ENCODE assay signal across 8 cellular contexts in the genomic region with DNA sequence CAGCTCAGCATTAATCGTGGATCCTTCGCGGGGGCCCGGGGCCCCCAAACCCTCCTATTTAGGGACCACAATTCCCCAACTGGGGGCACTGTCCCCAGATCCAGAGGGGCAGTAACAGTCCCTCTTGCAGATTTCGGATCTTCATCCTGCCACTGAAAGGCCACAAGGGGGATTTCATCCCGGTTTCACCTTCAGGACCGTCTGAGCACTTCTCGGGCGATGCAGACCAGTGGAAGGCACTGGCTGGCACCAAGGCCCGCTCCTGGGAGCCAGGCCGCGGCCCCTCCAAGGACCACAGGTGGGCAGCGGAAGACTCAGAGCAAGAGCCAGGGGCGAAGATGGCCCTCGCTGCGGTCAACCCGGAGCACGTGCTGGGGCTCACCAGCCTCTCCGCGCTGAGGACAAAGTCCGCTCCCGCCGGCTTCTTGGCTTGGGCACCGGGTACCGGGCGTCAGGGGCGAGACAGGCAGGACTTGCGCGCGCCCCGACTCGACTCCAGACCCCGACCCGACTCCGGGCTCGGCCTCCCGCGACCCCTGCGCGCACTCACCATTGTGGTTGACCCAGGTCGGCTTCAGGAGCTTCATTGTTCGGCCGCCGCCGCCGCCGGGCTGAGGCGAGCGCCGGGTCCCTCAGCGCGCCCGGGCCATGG. TPM values are rescaled to one million over a fixed set of nuclear protein-coding genes. Genes with fewer than 3 reads are reported as not detected.
DNase-seq lines count a peak whose midpoint lies in the region; ATAC-seq and TF ChIP-seq lines count a peak whose summit lies in the region.

No MANE protein-coding gene starts in this region.

- intact Hi-C loops in activated CD4-positive, alpha-beta T cell treated with anti-CD3 and anti-CD28 coated beads for 36 hours (cut with DNase I, micrococcal nuclease): loop anchor here (1.0 to 5.0 kb wide), 2 partner anchors 254 to 287 kb away; a partner anchor contains a TSS
- intact Hi-C loops in activated CD8-positive, alpha-beta T cell treated with anti-CD3 and anti-CD28 coated beads for 36 hours (cut with micrococcal nuclease): no loop called here

- no peaks in the 10 kb centered on the region for H3K9me3 Mint-ChIP-seq in activated CD4-positive, alpha-beta T cell treated with anti-CD3 and anti-CD28 coated beads for 36 hours (ENCODE audit: low read depth)
- H3K9me3 Mint-ChIP-seq in activated CD8-positive, alpha-beta T cell treated with anti-CD3 and anti-CD28 coated beads for 36 hours: no peaks in the 10 kb centered on the region

- H3K27me3 Mint-ChIP-seq in activated CD4-positive, alpha-beta T cell treated with anti-CD3 and anti-CD28 coated beads for 36 hours: no peaks in the 10 kb centered on the region
- H3K27me3 Mint-ChIP-seq in activated CD8-positive, alpha-beta T cell treated with anti-CD3 and anti-CD28 coated beads for 36 hours: no peaks in the 10 kb centered on the region

- H3K4me3 Mint-ChIP-seq in activated CD4-positive, alpha-beta T cell treated with anti-CD3 and anti-CD28 coated beads for 36 hours: peak overlapping the region; percentile 75
- peak overlapping the region; percentile 91 for H3K4me3 Mint-ChIP-seq in activated CD8-positive, alpha-beta T cell treated with anti-CD3 and anti-CD28 coated beads for 36 hours

- peaks cover 12% of the 10 kb centered on the region for H3K36me3 ChIP-seq in neutrophil

- H3K4me1 Mint-ChIP-seq in activated CD4-positive, alpha-beta T cell treated with anti-CD3 and anti-CD28 coated beads for 36 hours: peaks cover 54% of the 10 kb centered on the region
- peaks cover 48% of the 10 kb centered on the region for H3K4me1 Mint-ChIP-seq in activated CD8-positive, alpha-beta T cell treated with anti-CD3 and anti-CD28 coated beads for 36 hours (ENCODE audit: low read depth)

- TF ChIP-seq CTCF in HL-60 (IDR thresholded peaks at IDR 0.05; ENCODE audit: insufficient read depth, low read length) (no peak), foreskin fibroblast (IDR thresholded peaks at IDR 0.05; ENCODE audit: low read depth, low read length) (peak; percentile 13), neutrophil (IDR thresholded peaks at IDR 0.05) (no peak)
- no peak for TF ChIP-seq CTCF in activated CD8-positive, alpha-beta T cell treated with anti-CD3 and anti-CD28 coated beads for 36 hours (IDR thresholded peaks at IDR 0.05)

- H3K4me3 ChIP-seq in HL-60 (replicated peaks; ENCODE audit: insufficient read depth, low read length) (peak overlapping the region; percentile 90), foreskin fibroblast (ENCODE audit: low read depth in 1 of 2, low read length in 2 of 2) (peak overlapping the region; percentile 86 to 89), neutrophil (ENCODE audit: low read depth in 1 of 2, low read length in 1 of 2) (peak overlapping the region; percentile 92 to 96)

- H3K27me3 ChIP-seq in HL-60 (ENCODE audit: insufficient read depth, poor library complexity, severe bottlenecking) (no peaks in the 10 kb centered on the region), neutrophil (no peaks in the 10 kb centered on the region)

- CTCF ChIA-PET in activated CD4-positive, alpha-beta T cell treated with anti-CD3 and anti-CD28 coated beads for 36 hours (lab: Charles Lee): interaction anchor here (0.5 to 1.1 kb wide), 4 partner anchors 11 to 47 kb away, joined by 3 read pairs; no protein-coding TSS in a partner anchor
- CTCF ChIA-PET in activated CD8-positive, alpha-beta T cell treated with anti-CD3 and anti-CD28 coated beads for 36 hours (lab: Charles Lee): interaction anchor here (1.0 kb wide), 1 partner anchor 14 kb away, joined by 4 read pairs; no protein-coding TSS in a partner anchor

- no peaks in the 10 kb centered on the region for H3K9me3 ChIP-seq in neutrophil

- peaks cover 25% of the 10 kb centered on the region for H3K36me3 Mint-ChIP-seq in activated CD4-positive, alpha-beta T cell treated with anti-CD3 and anti-CD28 coated beads for 36 hours (ENCODE audit: low read depth)
- H3K36me3 Mint-ChIP-seq in activated CD8-positive, alpha-beta T cell treated with anti-CD3 and anti-CD28 coated beads for 36 hours (ENCODE audit: low read depth): peaks cover 48% of the 10 kb centered on the region

- peaks cover 59 to 60% of the 10 kb centered on the region in 2 experiments for H3K4me1 ChIP-seq in neutrophil (ENCODE audit: control insufficient read depth in 1 of 2, insufficient read depth in 1 of 2, low read depth in 1 of 2, low read length in 1 of 2)

- POLR2A ChIA-PET in activated CD4-positive, alpha-beta T cell treated with anti-CD3 and anti-CD28 coated beads for 36 hours (lab: Charles Lee): interaction anchor here (0.6 to 1.8 kb wide), 6 partner anchors 8 to 49 kb away, joined by 3 to 8 read pairs (median 4); a partner anchor contains a TSS
- POLR2A ChIA-PET in activated CD8-positive, alpha-beta T cell treated with anti-CD3 and anti-CD28 coated beads for 36 hours (lab: Charles Lee): interaction anchor here (0.6 to 6.8 kb wide), 14 partner anchors 10 to 287 kb away, joined by 3 to 109 read pairs (median 4); a partner anchor contains a TSS

- peak overlapping the region; percentile 86 for H3K27ac Mint-ChIP-seq in activated CD4-positive, alpha-beta T cell treated with anti-CD3 and anti-CD28 coated beads for 36 hours
- peak overlapping the region; percentile 90 for H3K27ac Mint-ChIP-seq in activated CD8-positive, alpha-beta T cell treated with anti-CD3 and anti-CD28 coated beads for 36 hours

- ATAC-seq in activated CD4-positive, alpha-beta T cell treated with anti-CD3 and anti-CD28 coated beads for 36 hours: no peak
- ATAC-seq in activated CD8-positive, alpha-beta T cell treated with anti-CD3 and anti-CD28 coated beads for 36 hours: no peak

- H3K27ac ChIP-seq in HL-60 (replicated peaks): peak overlapping the region; percentile 95
- H3K27ac ChIP-seq in neutrophil: peak overlapping the region; percentile 98

- peak; percentile 45 for DNase-seq in activated CD4-positive, alpha-beta T cell treated with anti-CD3 and anti-CD28 coated beads for 36 hours
- DNase-seq in activated CD4-positive, alpha-beta T cell treated with anti-CD3 and anti-CD28 coated beads for 1 hour: no peak
- DNase-seq in HL-60 (ENCODE audit: low read depth in 1 of 2, low spot score in 1 of 2) (peak; percentile 14 to 51), foreskin fibroblast (peak; percentile 24 to 58), amniotic stem cell (lab: John Stamatoyannopoulos, UW) (no peak), SW 1271 (lab: John Stamatoyannopoulos, UW) (no peak)
- DNase-seq in activated CD8-positive, alpha-beta T cell treated with anti-CD3 and anti-CD28 coated beads for 36 hours: peak; percentile 36

RNA-seq across cellular contexts. Expression of a gene that starts 0.5 kb away (rescaled TPM):
- total RNA-seq in activated CD4-positive, alpha-beta T cell treated with anti-CD3 and anti-CD28 coated beads for 36 hours: 10 to 100 TPM; 25.5 to 31.2 TPM
- total RNA-seq in activated CD8-positive, alpha-beta T cell treated with anti-CD3 and anti-CD28 coated beads for 36 hours: 10 to 100 TPM; 29.7 to 30.5 TPM

RNA-seq across cellular contexts. Expression of a gene that starts 1.3 kb away (rescaled TPM):
- total RNA-seq in activated CD4-positive, alpha-beta T cell treated with anti-CD3 and anti-CD28 coated beads for 36 hours: 10 to 100 TPM; 34.1 to 34.4 TPM
- 10 to 100 TPM; 39.8 to 40.9 TPM for total RNA-seq in activated CD8-positive, alpha-beta T cell treated with anti-CD3 and anti-CD28 coated beads for 36 hours

RNA-seq across cellular contexts. Expression of a gene that starts 16.5 kb away (rescaled TPM):
- total RNA-seq in activated CD4-positive, alpha-beta T cell treated with anti-CD3 and anti-CD28 coated beads for 36 hours: 10 to 100 TPM; 21.9 to 22.2 TPM
- total RNA-seq in activated CD8-positive, alpha-beta T cell treated with anti-CD3 and anti-CD28 coated beads for 36 hours: 10 to 100 TPM; 26.9 to 29.8 TPM

RNA-seq across cellular contexts. Expression of a gene that starts 48.0 kb away (rescaled TPM):
- total RNA-seq in activated CD4-positive, alpha-beta T cell treated with anti-CD3 and anti-CD28 coated beads for 36 hours: 100 to 1,000 TPM in 1 of 2 experiments, 10 to 100 TPM in 1; 78.4 to 109 TPM
- 10 to 100 TPM; 65.0 to 78.0 TPM for total RNA-seq in activated CD8-positive, alpha-beta T cell treated with anti-CD3 and anti-CD28 coated beads for 36 hours

RNA-seq across cellular contexts. Expression of a gene that starts 48.7 kb away (rescaled TPM):
- 100 to 1,000 TPM; 103 to 111 TPM for total RNA-seq in activated CD4-positive, alpha-beta T cell treated with anti-CD3 and anti-CD28 coated beads for 36 hours
- total RNA-seq in activated CD8-positive, alpha-beta T cell treated with anti-CD3 and anti-CD28 coated beads for 36 hours: 100 to 1,000 TPM; 109 to 111 TPM

Comparison
In these comparisons a context has a peak if more than half of its experiments do, and no peak if none do; other contexts are left out.
1. DNase-seq: peak in activated CD4-positive, alpha-beta T cell treated with anti-CD3 and anti-CD28 coated beads for 36 hours (single experiment), HL-60 (2 of 2), activated CD8-positive, alpha-beta T cell treated with anti-CD3 and anti-CD28 coated beads for 36 hours (single experiment) and foreskin fibroblast (2 of 2); none in activated CD4-positive, alpha-beta T cell treated with anti-CD3 and anti-CD28 coated beads for 1 hour (single experiment), amniotic stem cell (single experiment) and SW 1271 (0 of 2).
2. Peak in every context shown above with its lines, with median percentiles within 50 percentile points of each other: H3K4me3 ChIP-seq.